Comparison of ENCODE assay signal across 30 cellular contexts in the genomic region with DNA sequence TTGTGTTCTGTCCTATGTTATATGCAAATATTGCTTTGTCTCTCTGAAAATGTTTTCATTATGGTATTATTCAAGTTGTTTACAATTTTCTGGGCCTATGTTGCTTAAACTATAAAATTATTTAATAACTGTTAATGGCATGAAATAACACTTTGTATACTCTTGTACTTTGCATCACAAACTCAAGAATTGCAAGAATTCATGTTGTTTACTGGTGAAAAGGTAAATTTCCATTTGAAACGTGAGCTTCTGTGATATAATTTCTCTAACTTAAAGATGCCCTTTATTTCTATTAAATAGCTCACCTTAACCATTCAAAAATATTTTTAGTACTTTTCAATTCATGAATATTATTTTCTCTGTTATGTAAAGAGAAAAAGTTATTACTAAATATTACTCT.
"Had no signal": no experiment of that assay in that cellular context is flagged by ENCODE, and none has a peak within 500 bp of the region (broad histone marks: within the 10 kb centered on the region; RNA-seq: fewer than 3 reads in every experiment).

No MANE protein-coding gene starts in this region.

- H3K27me3 ChIP-seq: ascending aorta, breast epithelium, cardiac muscle cell, colonic mucosa, esophagus squamous epithelium, heart left ventricle had no signal

- H3K4me3 Mint-ChIP-seq: activated CD4-positive, alpha-beta memory T cell treated with anti-CD3 and anti-CD28 coated beads for 36 hours; activated CD4-positive, alpha-beta T cell treated with anti-CD3 and anti-CD28 coated beads for 36 hours; activated CD4-positive, alpha-beta T cell treated with anti-CD3 and anti-CD28 coated beads, Interleukin-2, amount 10 ng/mL, durations not matched to agents 24 days and 14 days; activated CD8-positive, alpha-beta memory T cell treated with anti-CD3 and anti-CD28 coated beads, Interleukin-2, amount 10 ng/mL, durations not matched to agents 7 days and 5 days; activated CD8-positive, alpha-beta T cell treated with anti-CD3 and anti-CD28 coated beads, Interleukin-2, amount 10 ng/mL, durations not matched to agents 7 days and 5 days; activated naive CD4-positive, alpha-beta T cell treated with anti-CD3 and anti-CD28 coated beads, Interleukin-2, amount 10 ng/mL, durations not matched to agents 7 days and 5 days; activated naive CD8-positive, alpha-beta T cell treated with anti-CD3 and anti-CD28 coated beads, Interleukin-2, amount 10 ng/mL, durations not matched to agents 7 days and 5 days; activated T-helper 1 cell treated with anti-CD3 and anti-CD28 coated beads, Interleukin-12 subunit alpha, Interleukin-12 subunit beta, Interleukin-2, Interleukin-4 antibody, amounts not matched to agents 30 ng/mL and 10 ng/mL and 1 ng/mL, durations not matched to agents 14 hours and 24 hours and 36 hours; brain had no signal

- H3K36me3 ChIP-seq: ascending aorta, breast epithelium, cardiac muscle cell, colonic mucosa, esophagus squamous epithelium, heart left ventricle had no signal

- H3K9me3 ChIP-seq: breast epithelium, colonic mucosa, esophagus squamous epithelium, heart left ventricle had no signal

- H3K27ac ChIP-seq: ascending aorta, breast epithelium, cardiac muscle cell, colonic mucosa, epithelial cell of prostate, esophagus squamous epithelium, heart left ventricle had no signal

- H3K9me3 Mint-ChIP-seq: brain had no signal

- H3K4me1 ChIP-seq: ascending aorta, breast epithelium, colonic mucosa, esophagus squamous epithelium, heart left ventricle had no signal

- H3K4me3 ChIP-seq: ascending aorta, breast epithelium, cardiac muscle cell, colonic mucosa, esophagus squamous epithelium, heart left ventricle had no signal

- H3K4me1 Mint-ChIP-seq: activated CD4-positive, alpha-beta T cell treated with anti-CD3 and anti-CD28 coated beads for 36 hours; activated CD4-positive, alpha-beta T cell treated with anti-CD3 and anti-CD28 coated beads, Interleukin-2, amount 10 ng/mL, durations not matched to agents 24 days and 14 days; activated CD8-positive, alpha-beta memory T cell treated with anti-CD3 and anti-CD28 coated beads, Interleukin-2, amount 10 ng/mL, durations not matched to agents 7 days and 5 days; activated naive CD4-positive, alpha-beta T cell treated with anti-CD3 and anti-CD28 coated beads, Interleukin-2, amount 10 ng/mL, durations not matched to agents 7 days and 5 days; activated naive CD8-positive, alpha-beta T cell treated with anti-CD3 and anti-CD28 coated beads, Interleukin-2, amount 10 ng/mL, durations not matched to agents 7 days and 5 days; brain had no signal

- H3K27ac Mint-ChIP-seq: activated CD4-positive, alpha-beta memory T cell treated with anti-CD3 and anti-CD28 coated beads for 36 hours; activated CD4-positive, alpha-beta T cell treated with anti-CD3 and anti-CD28 coated beads for 36 hours; activated CD4-positive, alpha-beta T cell treated with anti-CD3 and anti-CD28 coated beads, Interleukin-2, amount 10 ng/mL, durations not matched to agents 24 days and 14 days; activated CD8-positive, alpha-beta memory T cell treated with anti-CD3 and anti-CD28 coated beads, Interleukin-2, amount 10 ng/mL, durations not matched to agents 7 days and 5 days; activated CD8-positive, alpha-beta T cell treated with anti-CD3 and anti-CD28 coated beads, Interleukin-2, amount 10 ng/mL, durations not matched to agents 7 days and 5 days; activated naive CD4-positive, alpha-beta T cell treated with anti-CD3 and anti-CD28 coated beads, Interleukin-2, amount 10 ng/mL, durations not matched to agents 7 days and 5 days; activated naive CD4-positive, alpha-beta T cell treated with anti-CD3 and anti-CD28 coated beads, Interleukin-2, amount 50 U/mL, for 72 hours; activated naive CD8-positive, alpha-beta T cell treated with anti-CD3 and anti-CD28 coated beads, Interleukin-2, amount 10 ng/mL, durations not matched to agents 7 days and 5 days; activated T-helper 1 cell treated with anti-CD3 and anti-CD28 coated beads, Interleukin-12 subunit alpha, Interleukin-12 subunit beta, Interleukin-2, Interleukin-4 antibody, amounts not matched to agents 30 ng/mL and 10 ng/mL and 1 ng/mL, durations not matched to agents 14 hours and 24 hours and 36 hours; activated T-helper 2 cell treated with anti-CD3 and anti-CD28 coated beads, Interferon-gamma antibody, Interleukin-2, Interleukin-4, amounts not matched to agents 10 μg/mL and 5 μg/mL and 100 μg/mL, durations not matched to agents 14 hours and 24 hours and 36 hours; brain had no signal

- H3K27me3 Mint-ChIP-seq: activated CD4-positive, alpha-beta memory T cell treated with anti-CD3 and anti-CD28 coated beads for 36 hours; activated CD4-positive, alpha-beta T cell treated with anti-CD3 and anti-CD28 coated beads for 36 hours; activated CD4-positive, alpha-beta T cell treated with anti-CD3 and anti-CD28 coated beads, Interleukin-2, amount 10 ng/mL, durations not matched to agents 24 days and 14 days; activated CD8-positive, alpha-beta memory T cell treated with anti-CD3 and anti-CD28 coated beads, Interleukin-2, amount 10 ng/mL, durations not matched to agents 7 days and 5 days; activated naive CD4-positive, alpha-beta T cell treated with anti-CD3 and anti-CD28 coated beads, Interleukin-2, amount 10 ng/mL, durations not matched to agents 7 days and 5 days; activated naive CD8-positive, alpha-beta T cell treated with anti-CD3 and anti-CD28 coated beads, Interleukin-2, amount 10 ng/mL, durations not matched to agents 7 days and 5 days; brain had no signal

- H3K36me3 Mint-ChIP-seq: activated CD4-positive, alpha-beta memory T cell treated with anti-CD3 and anti-CD28 coated beads for 36 hours; activated CD8-positive, alpha-beta memory T cell treated with anti-CD3 and anti-CD28 coated beads, Interleukin-2, amount 10 ng/mL, durations not matched to agents 7 days and 5 days; activated naive CD4-positive, alpha-beta T cell treated with anti-CD3 and anti-CD28 coated beads, Interleukin-2, amount 10 ng/mL, durations not matched to agents 7 days and 5 days; activated naive CD4-positive, alpha-beta T cell treated with anti-CD3 and anti-CD28 coated beads, Interleukin-2, amount 50 U/mL, for 72 hours; activated naive CD8-positive, alpha-beta T cell treated with anti-CD3 and anti-CD28 coated beads, Interleukin-2, amount 10 ng/mL, durations not matched to agents 7 days and 5 days; brain had no signal

- DNase-seq: activated CD4-positive, alpha-beta memory T cell treated with anti-CD3 and anti-CD28 coated beads for 36 hours; activated CD4-positive, alpha-beta T cell treated with anti-CD3 and anti-CD28 coated beads for 36 hours; activated CD4-positive, alpha-beta T cell treated with anti-CD3 and anti-CD28 coated beads, Interleukin-2, amount 10 ng/mL, durations not matched to agents 24 days and 14 days; activated CD4-positive, CD25-positive, alpha-beta regulatory T cell; activated CD4-positive, CD25-positive, alpha-beta regulatory T cell treated with anti-CD3 and anti-CD28 coated beads, Interleukin-2, amount 50 U/mL, for 72 hours; activated CD8-positive, alpha-beta memory T cell treated with anti-CD3 and anti-CD28 coated beads, Interleukin-2, amount 10 ng/mL, durations not matched to agents 7 days and 5 days; activated CD8-positive, alpha-beta memory T cell treated with anti-CD3 and anti-CD28 coated beads, Interleukin-2, amount 50 U/mL, for 4 hours; activated CD8-positive, alpha-beta T cell treated with anti-CD3 and anti-CD28 coated beads, Interleukin-2, amount 10 ng/mL, durations not matched to agents 7 days and 5 days; activated effector memory CD4-positive, alpha-beta T cell treated with anti-CD3 and anti-CD28 coated beads, Interleukin-2, amount 50 U/mL, for 16 hours; activated naive CD4-positive, alpha-beta T cell treated with anti-CD3 and anti-CD28 coated beads, Interleukin-2, amount 10 ng/mL, durations not matched to agents 7 days and 5 days; activated naive CD8-positive, alpha-beta T cell treated with anti-CD3 and anti-CD28 coated beads, Interleukin-2, amount 10 ng/mL, durations not matched to agents 7 days and 5 days; activated T-cell treated with anti-CD3 and anti-CD28 coated beads, Interleukin-2, amount 50 U/mL, for 1 hour; activated T-cell treated with anti-CD3 and anti-CD28 coated beads, Interleukin-2, amount 50 U/mL, for 48 hours; central memory CD4-positive, alpha-beta T cell; cerebellar nuclear complex; colonic mucosa; effector CD8-positive, alpha-beta T cell; esophagus squamous epithelium; foreskin melanocyte; glutamatergic neuron; heart left ventricle; T-helper 2 cell had no signal

- ATAC-seq: activated CD4-positive, alpha-beta T cell treated with anti-CD3 and anti-CD28 coated beads for 36 hours; activated CD8-positive, alpha-beta memory T cell treated with anti-CD3 and anti-CD28 coated beads, Interleukin-2, amount 10 ng/mL, durations not matched to agents 7 days and 5 days; activated CD8-positive, alpha-beta T cell treated with anti-CD3 and anti-CD28 coated beads, Interleukin-2, amount 10 ng/mL, durations not matched to agents 7 days and 5 days; activated naive CD4-positive, alpha-beta T cell treated with anti-CD3 and anti-CD28 coated beads, Interleukin-2, amount 50 U/mL, for 72 hours; heart left ventricle had no signal
